8 cellular contexts compared by ENCODE assay signal in the genomic region with DNA sequence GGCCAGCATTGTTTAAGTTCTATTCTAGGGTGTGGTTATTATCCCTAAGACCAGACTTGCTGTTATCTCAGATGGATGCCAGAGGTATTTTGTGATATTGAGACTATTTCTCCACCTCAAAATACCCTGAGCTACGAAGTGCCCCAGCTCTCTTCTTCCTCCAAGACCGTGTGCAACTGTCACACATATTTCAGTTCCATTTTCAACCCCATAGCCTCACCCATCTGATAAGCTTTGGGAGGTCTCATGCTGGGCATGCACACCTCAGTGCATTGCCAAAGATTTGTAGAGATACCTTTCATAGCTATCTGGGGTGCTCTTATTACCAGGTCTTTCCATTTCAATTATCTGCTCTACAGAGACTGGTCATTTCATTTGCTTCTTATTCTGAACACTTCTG.
"Had no signal": no experiment of that assay in that cellular context is flagged by ENCODE, and none has a peak within 500 bp of the region (broad histone marks: within the 10 kb centered on the region; RNA-seq: fewer than 3 reads in every experiment).

No MANE protein-coding gene starts in this region.

- H3K27me3 Mint-ChIP-seq: IgD-negative memory B cell had no signal

- H3K9me3 ChIP-seq: HAP-1 had no signal

- H3K27ac ChIP-seq: GM23248, HL-60 had no signal

- H2AFZ ChIP-seq: GM23248 had no signal

- H3K36me3 Mint-ChIP-seq: IgD-negative memory B cell had no signal

- H3K9ac ChIP-seq: GM23248 had no signal

- H3K27ac Mint-ChIP-seq: IgD-negative memory B cell had no signal

- H3K4me3 Mint-ChIP-seq: IgD-negative memory B cell had no signal

- H3K4me1 Mint-ChIP-seq: IgD-negative memory B cell had no signal

- H3K4me1 ChIP-seq: HAP-1 had no signal

- H3K4me3 ChIP-seq: GM23248, HAP-1 had no signal

- H3K36me3 ChIP-seq: HAP-1 had no signal

- DNase-seq: GM23248, GOT3, H7 had no signal

- ATAC-seq: HCT116, HepG2 had no signal
